15 cellular contexts compared by ENCODE assay signal in genomic region chr15:58585668-58586461, GRCh38.
DNase-seq lines count a peak whose midpoint lies in the region; ATAC-seq and TF ChIP-seq lines count a peak whose summit lies in the region.
"Had no signal": no experiment of that assay in that cellular context is flagged by ENCODE, and none has a peak within 500 bp of the region (broad histone marks: within the 10 kb centered on the region; RNA-seq: fewer than 3 reads in every experiment).

No MANE protein-coding gene starts in this region.

- H3K9ac ChIP-seq in trophoblast cell (ENCODE audit: low read length), result peak overlapping the region; percentile 69

- H3K27me3 ChIP-seq in trophoblast cell (ENCODE audit: insufficient read depth, low read length) (no peaks in the 10 kb centered on the region), lower lobe of right lung (ENCODE audit: low read depth) (no peaks in the 10 kb centered on the region)

- H2AFZ ChIP-seq in trophoblast cell (ENCODE audit: insufficient read depth, low read length, poor library complexity), result no peak overlapping the region

- no peak overlapping the region for H2BK12ac ChIP-seq in trophoblast cell (ENCODE audit: low read length)

- H3K4me1 ChIP-seq in trophoblast cell (ENCODE audit: control insufficient read depth in 1 of 2, insufficient read depth in 2 of 2, low read length in 2 of 2) (peaks cover 0 to 2% of the 10 kb centered on the region in 2 experiments), lower lobe of right lung (peaks cover 6% of the 10 kb centered on the region)

- no peak overlapping the region for H2BK5ac ChIP-seq in trophoblast cell (ENCODE audit: low read depth, low read length, poor library complexity)

- peak overlapping the region; percentile 8 for H3K27ac Mint-ChIP-seq in T-helper 1 cell treated with Interleukin-12 subunit alpha and Interleukin-12 subunit beta and Interleukin-4 antibody, amounts not matched to agents 30 μg/mL and 1 μg/mL, for 36 hours
- H3K27ac Mint-ChIP-seq: activated naive CD4-positive, alpha-beta T cell treated with anti-CD3 and anti-CD28 coated beads, Interleukin-2, amount 10 ng/mL, durations not matched to agents 7 days and 5 days; H9 had no signal

- peaks cover 4% of the 10 kb centered on the region for H3K27me3 Mint-ChIP-seq in T-helper 1 cell treated with Interleukin-12 subunit alpha and Interleukin-12 subunit beta and Interleukin-4 antibody, amounts not matched to agents 30 μg/mL and 1 μg/mL, for 36 hours (ENCODE audit: low read depth)

- H3K23ac ChIP-seq in trophoblast cell (ENCODE audit: low read length), result no peak overlapping the region

- no CpG with 5 or more reads among the region's 6 CpGs for WGBS in trophoblast cell (ENCODE audit: extremely low coverage, insufficient coverage, insufficient read length)

- no peaks in the 10 kb centered on the region for H3K79me2 ChIP-seq in trophoblast cell (ENCODE audit: control insufficient read depth, insufficient read depth, low read length, poor library complexity)

- peaks cover 19% of the 10 kb centered on the region for H3K9me3 Mint-ChIP-seq in T-helper 1 cell treated with Interleukin-12 subunit alpha and Interleukin-12 subunit beta and Interleukin-4 antibody, amounts not matched to agents 30 μg/mL and 1 μg/mL, for 36 hours

- peak overlapping the region; percentile 27 for H3K4me3 Mint-ChIP-seq in T-helper 1 cell treated with Interleukin-12 subunit alpha and Interleukin-12 subunit beta and Interleukin-4 antibody, amounts not matched to agents 30 μg/mL and 1 μg/mL, for 36 hours
- H3K4me3 Mint-ChIP-seq: activated naive CD4-positive, alpha-beta T cell treated with anti-CD3 and anti-CD28 coated beads, Interleukin-2, amount 10 ng/mL, durations not matched to agents 7 days and 5 days; H9 had no signal

- H3K9me3 ChIP-seq in trophoblast cell (ENCODE audit: insufficient read depth, low read depth, low read length) (no peaks in the 10 kb centered on the region), lower lobe of right lung (no peaks in the 10 kb centered on the region)
- H3K9me3 ChIP-seq: mucosa of descending colon had no signal

- no peak overlapping the region for H2BK120ac ChIP-seq in trophoblast cell (ENCODE audit: insufficient read depth, low read length, poor library complexity)

- TF ChIP-seq CTCF in lower lobe of right lung (IDR thresholded peaks at IDR 0.05), result no peak

- no peak overlapping the region for H3K14ac ChIP-seq in trophoblast cell (ENCODE audit: low read length)

- H3K79me1 ChIP-seq in trophoblast cell (ENCODE audit: low read length), result no peaks in the 10 kb centered on the region

- no peak overlapping the region for H3K4me3 ChIP-seq in trophoblast cell (ENCODE audit: low read depth, low read length)
- H3K4me3 ChIP-seq in lower lobe of right lung, result no peak overlapping the region
- H3K4me3 ChIP-seq: mucosa of descending colon had no signal

- intact Hi-C loops in lower lobe of right lung (cut with DNase I), result no loop called here

- no peak overlapping the region for H3K4me2 ChIP-seq in trophoblast cell (ENCODE audit: low read length)

- H3K27ac ChIP-seq in trophoblast cell (ENCODE audit: low read depth, low read length) (no peak overlapping the region), lower lobe of right lung (no peak overlapping the region)

- peaks cover 16% of the 10 kb centered on the region for H3K36me3 Mint-ChIP-seq in T-helper 1 cell treated with Interleukin-12 subunit alpha and Interleukin-12 subunit beta and Interleukin-4 antibody, amounts not matched to agents 30 μg/mL and 1 μg/mL, for 36 hours (ENCODE audit: low read depth)

- DNase-seq in T-helper 1 cell (no peak), NCI-H2227 (lab: John Stamatoyannopoulos, UW; ENCODE audit: unreplicated experiment) (peak; percentile 61), trophoblast cell (no peak), lower lobe of right lung (no peak), HT-29 (ENCODE audit: low spot score) (no peak)
- DNase-seq: activated CD4-positive, alpha-beta T cell treated with anti-CD3 and anti-CD28 coated beads, Interleukin-2, amount 50 U/mL, for 4 hours; activated naive CD4-positive, alpha-beta T cell treated with anti-CD3 and anti-CD28 coated beads, Interleukin-2, amount 10 ng/mL, durations not matched to agents 7 days and 5 days; H9; immature natural killer cell; mucosa of descending colon; NCI-H1105; NCI-H774 had no signal

- H4K8ac ChIP-seq in trophoblast cell (ENCODE audit: low read depth, low read length), result no peak overlapping the region

- no peak overlapping the region for H4K12ac ChIP-seq in trophoblast cell (ENCODE audit: low read depth, low read length)

- no peak overlapping the region for H3K18ac ChIP-seq in trophoblast cell (ENCODE audit: low read length)

- no peak overlapping the region for H3K4ac ChIP-seq in trophoblast cell (ENCODE audit: low read depth, low read length)

- peaks cover 20% of the 10 kb centered on the region for H3K4me1 Mint-ChIP-seq in T-helper 1 cell treated with Interleukin-12 subunit alpha and Interleukin-12 subunit beta and Interleukin-4 antibody, amounts not matched to agents 30 μg/mL and 1 μg/mL, for 36 hours (ENCODE audit: low read depth)

- no peak overlapping the region for H2AK5ac ChIP-seq in trophoblast cell (ENCODE audit: low read length)

- ATAC-seq in GM21786 (IDR thresholded peaks at IDR 0.05; ENCODE audit: unreplicated experiment) (peak; percentile 57), lower lobe of right lung (no peak), GM21367 (IDR thresholded peaks at IDR 0.05; ENCODE audit: unreplicated experiment) (no peak)
- ATAC-seq: mucosa of descending colon had no signal

- no peak overlapping the region for H4K91ac ChIP-seq in trophoblast cell (ENCODE audit: low read depth, low read length)

- H3K36me3 ChIP-seq in trophoblast cell (ENCODE audit: control insufficient read depth in 1 of 2, insufficient read depth in 2 of 2, low read length in 2 of 2), result no peaks in the 10 kb centered on the region
- no peaks in the 10 kb centered on the region for H3K36me3 ChIP-seq in lower lobe of right lung
